Comparison of ENCODE assay signal across 8 cellular contexts in the genomic region with DNA sequence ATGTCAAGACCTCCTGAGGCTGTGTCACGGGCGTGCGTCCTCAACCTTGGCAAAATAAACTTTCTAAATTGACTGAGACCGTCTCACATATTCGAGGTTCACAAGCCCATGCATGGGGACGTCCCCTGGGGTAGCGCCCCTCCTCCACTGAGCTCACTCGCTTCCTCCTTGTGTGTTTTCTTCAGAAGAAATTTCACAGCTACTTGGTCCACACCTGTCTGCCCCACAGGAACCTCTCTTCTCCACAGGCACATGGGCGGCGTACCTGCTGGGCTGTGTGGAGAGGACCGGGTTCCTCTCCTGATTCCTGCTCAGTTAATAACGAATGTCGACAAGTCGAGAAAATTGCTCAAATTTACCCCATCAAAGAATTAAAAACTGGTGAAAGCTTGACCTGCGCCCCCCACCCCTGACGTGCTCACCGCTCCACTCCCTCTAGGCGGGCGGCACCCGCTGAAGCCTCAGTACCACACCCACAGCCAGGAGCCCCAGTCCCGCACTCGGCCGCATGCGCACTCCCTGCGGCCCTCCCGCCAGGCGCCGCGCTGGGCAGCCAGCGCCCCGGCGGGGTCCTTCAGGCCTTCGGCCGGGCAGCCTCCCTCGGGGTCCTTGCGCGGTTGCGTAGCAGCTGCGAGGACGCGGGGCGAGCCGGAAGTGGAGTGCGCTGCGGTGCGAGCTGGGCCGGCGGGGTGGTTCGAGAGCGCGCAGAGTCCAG. TPM values are rescaled to one million over a fixed set of nuclear protein-coding genes. Genes with fewer than 3 reads are reported as not detected.
DNase-seq lines count a peak whose midpoint lies in the region; ATAC-seq and TF ChIP-seq lines count a peak whose summit lies in the region.
"Not testable (repeated sequence)": the region's sequence is repeated elsewhere in the genome, so short reads cannot be mapped to it uniquely, and the experiment has no call there.

A gene (plus strand): TSS at position 651 of the 715 bp plus-strand sequence. CDS start 1,341 bp downstream, outside the sequence.

- H3K27ac ChIP-seq in hepatocyte; stomach smooth muscle (ENCODE audit: low read length): not testable (repeated sequence)

- WGBS in hepatocyte (ENCODE audit: low lambda C conversion rate, missing lambda C conversion rate), result under 1% methylated on average over 42 of the region's 51 CpGs

- not testable (repeated sequence) for H3K4me1 ChIP-seq in hepatocyte (ENCODE audit: insufficient read depth); stomach smooth muscle (ENCODE audit: control insufficient read depth, insufficient read depth, low read length)

- H4K20me1 ChIP-seq in hepatocyte (ENCODE audit: insufficient read depth, poor library complexity, severe bottlenecking), result not testable (repeated sequence)

- peak within 1 kb of the TSS; percentile 78 for H3K4me2 ChIP-seq in hepatocyte

- H2AFZ ChIP-seq in hepatocyte, result peak within 1 kb of the TSS; percentile 71

- not testable (repeated sequence) for TF ChIP-seq CTCF in hepatocyte (IDR thresholded peaks at IDR 0.05; ENCODE audit: poor library complexity)

- not testable (repeated sequence) for H3K9me2 ChIP-seq in hepatocyte (replicated peaks; ENCODE audit: insufficient read depth)

- not testable (repeated sequence) for H3K36me3 ChIP-seq in hepatocyte (replicated peaks; ENCODE audit: insufficient read depth, low read depth); stomach smooth muscle (ENCODE audit: control insufficient read depth in 2 of 2, insufficient read depth in 2 of 2, low read length in 2 of 2)

- not testable (repeated sequence) for H3K79me2 ChIP-seq in hepatocyte

- in situ Hi-C loops in T47D (cut with HindIII; ENCODE audit: low pct_unique_long_range_greater_than_20kb, low sequenced_read_pairs), result not testable (repeated sequence)

- not testable (repeated sequence) for H3K9me3 ChIP-seq in hepatocyte (ENCODE audit: low read depth); stomach smooth muscle (ENCODE audit: control insufficient read depth in 2 of 2, low read length in 2 of 2)

- H3K27me3 ChIP-seq in hepatocyte; stomach smooth muscle (ENCODE audit: control insufficient read depth in 1 of 2, insufficient read depth in 2 of 2, low read length in 2 of 2): not testable (repeated sequence)

- H3K9ac ChIP-seq in stomach smooth muscle (ENCODE audit: low read length in 2 of 2), result peak within 1 kb of the TSS; percentile 33 to 36

- DNase-seq in ELR (ENCODE audit: low read depth) (peak; percentile 82), HT1080 (ENCODE audit: low read depth) (peak; percentile 77), T47D (ENCODE audit: low read depth in 1 of 2, low spot score in 1 of 2) (peak; percentile 46 to 82), hepatocyte (ENCODE audit: low spot score) (peak; percentile 90), pons (ENCODE audit: low spot score) (peak; percentile 69)
- DNase-seq in activated CD4-positive, alpha-beta T cell treated with anti-CD3 and anti-CD28 coated beads for 24 hours (ENCODE audit: low read depth in 2 of 2), result peak; percentile 74

- H3K4me3 ChIP-seq in hepatocyte (peak within 1 kb of the TSS; percentile 36), stomach smooth muscle (ENCODE audit: low read length in 2 of 2) (peak within 1 kb of the TSS; percentile 63 to 70)

- peak; percentile 93 for ATAC-seq in GM21825 (IDR thresholded peaks at IDR 0.05; ENCODE audit: unreplicated experiment)

RNA-seq across cellular contexts. Expression of the gene that starts here (rescaled TPM):
- total RNA-seq in HT1080 (2014; rRNA removed; shearing (Covaris generic)), result 1.6 and 3.9 TPM in 2 replicates
- 3.4 and 4.1 TPM in 2 replicates for polyA plus RNA-seq in HT1080 (2015; cell fraction: cytosol; rRNA removed)
- 17.9 and 29.2 TPM in 2 replicates for polyA plus RNA-seq in HT1080 (2015; cell fraction: nucleus; rRNA removed)
- 7.3 and 9.3 TPM in 2 replicates for total RNA-seq in hepatocyte
- 15.4 and 16.2 TPM in 2 replicates for polyA plus RNA-seq in hepatocyte
